ENCODE assay signal across 8 cellular contexts in the genomic region with DNA sequence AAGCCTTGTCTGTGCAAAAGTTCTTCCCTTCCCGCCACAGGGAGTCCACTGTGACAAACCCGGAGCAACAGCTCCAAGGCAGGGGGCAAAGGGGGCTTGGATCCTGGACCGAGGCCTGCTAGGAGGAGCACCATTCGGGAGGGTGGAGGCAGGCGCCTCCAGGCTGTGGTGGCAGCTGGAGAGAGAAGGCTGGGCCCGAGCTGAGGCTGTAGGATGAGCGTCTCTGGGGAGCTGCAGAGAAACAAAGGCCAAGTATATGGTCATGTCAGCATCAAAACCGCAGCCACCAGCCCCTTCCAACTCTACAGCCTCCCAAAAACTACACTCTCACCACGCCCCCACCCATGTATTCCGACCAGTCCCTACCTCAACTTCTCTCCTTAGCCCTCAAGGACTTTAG. TPM values are rescaled to one million over a fixed set of nuclear protein-coding genes. Genes with fewer than 3 reads are reported as not detected.
DNase-seq lines count a peak whose midpoint lies in the region; ATAC-seq and TF ChIP-seq lines count a peak whose summit lies in the region.

No MANE protein-coding gene starts in this region.

- DNase-seq in heart left ventricle (no peak), Right ventricle myocardium inferior (ENCODE audit: missing footprints) (no peak), mammary epithelial cell (no peak), vagina (ENCODE audit: extremely low spot score in 2 of 2) (no peak), NCI-H774 (lab: John Stamatoyannopoulos, UW) (no peak), DMS53 treated with DMSO at 0.1 percent for 48 hours (lab: John Stamatoyannopoulos, UW; ENCODE audit: unreplicated experiment) (no peak), NCI-H226 (no peak)

- intact Hi-C loops in heart left ventricle (cut with DNase I): no loop called here
- intact Hi-C loops in Right ventricle myocardium inferior (cut with DNase I): no loop called here
- intact Hi-C loops in mammary epithelial cell (cut with micrococcal nuclease): no loop called here
- intact Hi-C loops in vagina (cut with DNase I): no loop called here

- H3K27me3 ChIP-seq in heart left ventricle: no peaks in the 10 kb centered on the region
- no peaks in the 10 kb centered on the region for H3K27me3 ChIP-seq in mammary epithelial cell (ENCODE audit: insufficient read depth, low read length)
- no peaks in the 10 kb centered on the region for H3K27me3 ChIP-seq in vagina

- dilution Hi-C loops in mammary epithelial cell (cut with HindIII; ENCODE audit: low sequenced_read_pairs): no loop called here

- no TSS peak for BruUV-seq in mammary epithelial cell (replicated peaks; lab: Mats Ljungman, UMichigan)

- ATAC-seq in heart left ventricle (no peak), Right ventricle myocardium inferior (no peak)

- H3K36me3 ChIP-seq in heart left ventricle: peaks cover 0 to 29% (median 22%) of the 10 kb centered on the region in 9 donors
- H3K36me3 ChIP-seq in mammary epithelial cell (ENCODE audit: insufficient read depth, low read length): peaks cover 3% of the 10 kb centered on the region
- peaks cover 44% of the 10 kb centered on the region for H3K36me3 ChIP-seq in mesodermal cell (ENCODE audit: control insufficient read depth, insufficient read depth, low read length)
- peaks cover 0 to 18% of the 10 kb centered on the region in 2 donors for H3K36me3 ChIP-seq in vagina

- H3K9me3 ChIP-seq in heart left ventricle (no peaks in the 10 kb centered on the region), mammary epithelial cell (replicated peaks; ENCODE audit: insufficient read depth, low read length) (no peaks in the 10 kb centered on the region), mesodermal cell (ENCODE audit: control insufficient read depth, low read length) (no peaks in the 10 kb centered on the region), vagina (no peaks in the 10 kb centered on the region)

- peak overlapping the region; percentile 55 to 89 (median 76) for H3K4me3 ChIP-seq in heart left ventricle
- H3K4me3 ChIP-seq in mammary epithelial cell (replicated peaks in 1 of 3; ENCODE audit: insufficient read depth in 1 of 3, low read depth in 2 of 3, low read length in 3 of 3): peak overlapping the region; percentile 85 to 93 (median 87)
- peak overlapping the region; percentile 92 for H3K4me3 ChIP-seq in mesodermal cell (ENCODE audit: extremely low read depth, insufficient read depth, low read length, poor library complexity, severe bottlenecking)
- peak overlapping the region; percentile 67 to 77 for H3K4me3 ChIP-seq in vagina

- peaks cover 56% of the 10 kb centered on the region for H3K79me2 ChIP-seq in mammary epithelial cell (ENCODE audit: insufficient read depth, low read length)

- CTCF ChIA-PET in mammary epithelial cell (lab: Charles Lee; ENCODE audit: low non-redundant PET): no interaction called here

- H2AFZ ChIP-seq in mammary epithelial cell (ENCODE audit: low read depth, low read length): peak overlapping the region; percentile 100

- TF ChIP-seq POLR2A in heart left ventricle (IDR thresholded peaks at IDR 0.05): no peak
- no peak for TF ChIP-seq POLR2A in vagina (IDR thresholded peaks at IDR 0.05)

- peak overlapping the region; percentile 100 for H3K4me2 ChIP-seq in mammary epithelial cell (ENCODE audit: insufficient read depth, low read depth, low read length)

- no peaks in the 10 kb centered on the region for H4K20me1 ChIP-seq in mammary epithelial cell (ENCODE audit: insufficient read depth, low read length)

- in situ Hi-C loops in mammary epithelial cell (cut with MboI; ENCODE audit: low sequenced_read_pairs in 2 of 2): no loop called here

- peaks cover 19 to 70% (median 55%) of the 10 kb centered on the region in 12 donors for H3K4me1 ChIP-seq in heart left ventricle
- H3K4me1 ChIP-seq in mammary epithelial cell (ENCODE audit: insufficient read depth, low read length): peaks cover 39% of the 10 kb centered on the region
- peaks cover 42% of the 10 kb centered on the region for H3K4me1 ChIP-seq in mesodermal cell (ENCODE audit: control insufficient read depth, insufficient read depth, low read length, poor library complexity, severe bottlenecking)
- peaks cover 56% of the 10 kb centered on the region for H3K4me1 ChIP-seq in vagina

- TF ChIP-seq CTCF in heart left ventricle (IDR thresholded peaks at IDR 0.05) (no peak), mammary epithelial cell (conservative IDR thresholded peaks at IDR 0.05 in 1 of 2, IDR thresholded peaks at IDR 0.05 in 1 of 2; ENCODE audit: extremely low read depth in 1 of 2, insufficient read depth in 1 of 2, low read depth in 1 of 2, low read length in 2 of 2) (no peak), vagina (IDR thresholded peaks at IDR 0.05) (no peak)

- peak overlapping the region; percentile 99 for H3K9ac ChIP-seq in mammary epithelial cell (ENCODE audit: insufficient read depth, low read length)

- WGBS in heart left ventricle, 4 donors: 26 to 36% (median 32%) methylated on average over 10 of the region's 10 CpGs
- WGBS in mammary epithelial cell (ENCODE audit: low coverage, missing lambda C conversion rate): 30% methylated on average over 9 of the region's 10 CpGs
- 54 to 58% methylated on average over 8 to 9 of the region's 10 CpGs for WGBS in mesodermal cell (ENCODE audit: insufficient coverage in 2 of 2), 2 experiments

- H3K27ac ChIP-seq in heart left ventricle (peak overlapping the region; percentile 91 to 99 (median 95)), mammary epithelial cell (ENCODE audit: insufficient read depth, low read depth, low read length) (peak overlapping the region; percentile 96), mesodermal cell (ENCODE audit: low read depth, low read length, severe bottlenecking) (peak overlapping the region; percentile 98), vagina (peak overlapping the region; percentile 98)

RNA-seq across cellular contexts. Expression of gene SH3BP5L, which starts 0.6 kb away (rescaled TPM):
- 10 to 100 TPM; 15.8 to 47.1 (median 19.3) TPM for total RNA-seq in heart left ventricle
- 10 to 100 TPM; 17.9 to 51.1 TPM for polyA plus RNA-seq in heart left ventricle
- total RNA-seq in Right ventricle myocardium inferior: 22.2 TPM
- total RNA-seq in mammary epithelial cell: 10 to 100 TPM; 22.3 to 30.3 TPM
- polyA plus RNA-seq in mammary epithelial cell: 19.8 TPM
- 38.7 TPM for polyA minus RNA-seq in mammary epithelial cell
- 22.4 TPM for polyA plus RNA-seq in mesodermal cell (2013, experiment 1 of 2)
- polyA plus RNA-seq in mesodermal cell (2013, experiment 2 of 2): 18.5 TPM
- 18.7 TPM for total RNA-seq in vagina

RNA-seq across cellular contexts. Expression of gene ZNF672, which starts 12.9 kb away (rescaled TPM):
- 10 to 100 TPM; 27.9 to 63.8 (median 37.8) TPM for total RNA-seq in heart left ventricle
- 10 to 100 TPM; 20.5 to 50.1 TPM for polyA plus RNA-seq in heart left ventricle
- 40.3 TPM for total RNA-seq in Right ventricle myocardium inferior
- total RNA-seq in mammary epithelial cell: 10 to 100 TPM; 20.5 to 22.5 TPM
- 21.6 TPM for polyA plus RNA-seq in mammary epithelial cell
- polyA minus RNA-seq in mammary epithelial cell: 27.4 TPM
- polyA plus RNA-seq in mesodermal cell (2013, experiment 1 of 2): 32.1 TPM
- polyA plus RNA-seq in mesodermal cell (2013, experiment 2 of 2): 27.8 TPM
- 44.9 TPM for total RNA-seq in vagina

RNA-seq across cellular contexts. Expression of gene ZNF692, which starts 33.7 kb away (rescaled TPM):
- total RNA-seq in heart left ventricle (10 to 100 TPM in 6 of 9 donors, 1 to 10 TPM in 3; 7.4 to 19.7 (median 14.8) TPM), Right ventricle myocardium inferior (20.8 TPM), mammary epithelial cell (10 to 100 TPM in 1 of 2 donors, 1 to 10 TPM in 1; 9.0 to 39.9 TPM), vagina (46.7 TPM)
- polyA plus RNA-seq in heart left ventricle (10 to 100 TPM; 14.8 to 32.4 TPM), mammary epithelial cell (27.9 TPM)
- 21.7 TPM for polyA minus RNA-seq in mammary epithelial cell
- polyA plus RNA-seq in mesodermal cell (2013, experiment 1 of 2): 45.1 TPM
- 39.3 TPM for polyA plus RNA-seq in mesodermal cell (2013, experiment 2 of 2)
